Comparison of ENCODE assay signal across 8 cellular contexts in the genomic region with DNA sequence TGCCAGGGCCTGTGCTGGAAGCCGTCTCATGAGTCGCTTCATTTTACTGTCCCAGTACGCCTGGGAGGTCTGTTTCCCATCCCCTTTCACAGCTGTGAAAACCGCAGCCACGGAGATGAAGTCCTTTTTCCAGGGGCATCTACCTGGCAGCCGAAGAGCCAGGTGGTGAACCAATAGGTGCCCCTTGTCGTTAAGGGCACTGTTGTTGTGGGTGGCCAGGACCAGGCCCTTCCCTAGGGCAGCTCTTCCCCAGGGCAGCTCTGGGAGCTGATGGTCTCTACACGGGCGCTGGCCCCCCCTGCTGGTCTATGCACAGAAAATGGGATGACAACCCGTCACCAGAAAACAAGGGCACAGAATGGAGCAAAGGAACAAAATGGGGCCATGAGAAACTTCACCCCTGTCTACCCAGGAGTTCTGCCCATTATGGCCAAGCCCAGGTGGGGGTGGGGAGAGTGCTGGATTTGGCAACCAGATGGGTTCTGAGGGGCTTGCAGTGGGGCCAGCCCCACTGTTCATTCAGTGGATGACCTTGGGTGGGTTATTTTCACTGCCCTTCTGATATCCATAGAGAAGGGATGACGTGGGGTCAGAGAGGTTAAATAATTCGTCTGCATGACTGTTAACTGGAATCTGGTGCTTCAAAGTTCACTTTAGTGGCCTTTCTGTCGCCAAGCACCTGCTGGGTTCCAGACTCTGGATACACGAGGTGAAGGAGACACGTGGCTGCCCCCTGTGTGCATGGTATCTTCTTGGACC. TPM values are rescaled to one million over a fixed set of nuclear protein-coding genes. Genes with fewer than 3 reads are reported as not detected.
DNase-seq lines count a peak whose midpoint lies in the region; ATAC-seq, FAIRE-seq and TF ChIP-seq lines count a peak whose summit lies in the region.

No MANE protein-coding gene starts in this region.

- ATAC-seq in activated B cell treated with CpG ODN at 0.5 μM for 24 hours (ENCODE audit: low read depth) = peak; percentile 30
- ATAC-seq in HepG2 = peak; percentile 93
- ATAC-seq in HG02798 (IDR thresholded peaks at IDR 0.05; ENCODE audit: poor library complexity, unreplicated experiment) = no peak

- H3K36me3 ChIP-seq in colonic mucosa (no peaks in the 10 kb centered on the region), HepG2 (replicated peaks in 1 of 2; ENCODE audit: control insufficient read depth in 1 of 2, insufficient read depth in 2 of 2, low read length in 2 of 2) (no peaks in the 10 kb centered on the region)

- DNase-seq in GDM1 (lab: John Stamatoyannopoulos, UW) = peak; percentile 3
- peak; percentile 41 for DNase-seq in NCI-H1105 (lab: John Stamatoyannopoulos, UW)
- DNase-seq in activated B cell treated with CpG ODN at 0.5 μM for 24 hours = peak; percentile 46
- DNase-seq in colonic mucosa = peak; percentile 78
- DNase-seq in HepG2 (ENCODE audit: low spot score) = peak; percentile 81
- peak; percentile 30 for DNase-seq in stimulated activated CD8-positive, alpha-beta memory T cell treated with anti-CD3 and anti-CD28 coated beads, Interleukin-7, amount 100 ng/mL, for 24 hours (ENCODE audit: low read depth)
- no peak for DNase-seq in NCI-H446 treated with DMSO at 0.1 percent for 48 hours (lab: John Stamatoyannopoulos, UW)

- no peak for TF ChIP-seq POLR2A in HepG2 (IDR thresholded peaks at IDR 0.05; ENCODE audit: insufficient read depth in 1 of 2, low read depth in 2 of 2, low read length in 2 of 2)

- H3K4me3 ChIP-seq in colonic mucosa (no peak overlapping the region), HepG2 (replicated peaks in 1 of 3; ENCODE audit: insufficient read depth in 1 of 3, low read depth in 2 of 3, low read length in 3 of 3) (no peak overlapping the region)

- BruUV-seq in HepG2 (replicated peaks; lab: Mats Ljungman, UMichigan) = no TSS peak

- no peaks in the 10 kb centered on the region for H3K27me3 ChIP-seq in colonic mucosa
- H3K27me3 ChIP-seq in HepG2 (ENCODE audit: control insufficient read depth in 1 of 2, insufficient read depth in 2 of 2, low read length in 2 of 2) = no peaks in the 10 kb centered on the region

- H3K9ac ChIP-seq in colonic mucosa (ENCODE audit: low read depth in 2 of 2, low read length in 2 of 2) (no peak overlapping the region), HepG2 (ENCODE audit: insufficient read depth, low read depth, low read length) (no peak overlapping the region)

- no peak for TF ChIP-seq EP300 in HepG2 (IDR thresholded peaks at IDR 0.05; ENCODE audit: low read depth in 2 of 2, low read length in 2 of 2)
- no peak for TF ChIP-seq EP300 in HepG2 (CRISPR knock-in tag; IDR thresholded peaks at IDR 0.05; ENCODE audit: borderline replicate concordance)

- in situ Hi-C loops in HepG2 (cut with HindIII; ENCODE audit: extremely low pct_ligation_motif_present, low pct_unique_long_range_greater_than_20kb) = no loop called here

- H3K4me1 Mint-ChIP-seq in activated B cell treated with CpG ODN at 0.5 μM for 24 hours = peaks cover 58% of the 10 kb centered on the region

- H3K27ac ChIP-seq in colonic mucosa (no peak overlapping the region), HepG2 (ENCODE audit: extremely low read length, insufficient read depth, low read length) (no peak overlapping the region)

- no peak overlapping the region for H2AFZ ChIP-seq in HepG2 (ENCODE audit: low read length)

- H3K79me2 ChIP-seq in HepG2 (ENCODE audit: insufficient read depth, low read length) = no peaks in the 10 kb centered on the region

- no peak overlapping the region for H3K27ac Mint-ChIP-seq in activated B cell treated with CpG ODN at 0.5 μM for 24 hours

- intact Hi-C loops in activated B cell treated with CpG ODN at 0.5 μM for 24 hours (cut with micrococcal nuclease) (loop anchor here (1.0 to 5.0 kb wide), 5 partner anchors 14 to 385 kb away; no protein-coding TSS in a partner anchor), colonic mucosa (cut with DNase I) (loop anchor here (5.0 kb wide), 1 partner anchor 384 kb away; no protein-coding TSS in a partner anchor), HepG2 (cut with micrococcal nuclease; ENCODE audit: unreplicated experiment) (loop anchor here (1.0 to 2.0 kb wide), 3 partner anchors 99 to 385 kb away; no protein-coding TSS in a partner anchor)

- no peaks in the 10 kb centered on the region for H3K9me3 ChIP-seq in colonic mucosa
- H3K9me3 ChIP-seq in HepG2 (ENCODE audit: low read length) = no peaks in the 10 kb centered on the region

- TF ChIP-seq CTCF in activated B cell treated with CpG ODN at 0.5 μM for 24 hours (IDR thresholded peaks at IDR 0.05) (no peak), colonic mucosa (IDR thresholded peaks at IDR 0.05) (peak; percentile 52), HepG2 (CRISPR knock-in tag; IDR thresholded peaks at IDR 0.05) (peak; percentile 99)

- 0 out of 2 replicates have a peak overlapping the region, but pooled peaks have one; percentile 1 for H3K4me2 ChIP-seq in HepG2 (ENCODE audit: low read depth, low read length)

- H3K4me1 ChIP-seq in colonic mucosa = peaks cover 4% of the 10 kb centered on the region
- H3K4me1 ChIP-seq in HepG2 (ENCODE audit: insufficient read depth, low read length) = peaks cover 62% of the 10 kb centered on the region

- POLR2A ChIA-PET in activated B cell treated with CpG ODN at 0.5 μM for 24 hours (lab: Charles Lee) (interaction anchor here (0.5 to 12.5 kb wide), 12 partner anchors 29 to 393 kb away, joined by 3 to 252 read pairs (median 4); a partner anchor contains a TSS), HepG2 (lab: Yijun Ruan, JAX) (interaction anchor here (0.7 to 8.5 kb wide), 12 partner anchors 11 to 385 kb away, joined by 3 to 77 read pairs (median 4); a partner anchor contains a TSS)

- no peak overlapping the region for H3K4me3 Mint-ChIP-seq in activated B cell treated with CpG ODN at 0.5 μM for 24 hours

- peaks cover 3% of the 10 kb centered on the region for H3K36me3 Mint-ChIP-seq in activated B cell treated with CpG ODN at 0.5 μM for 24 hours (ENCODE audit: low read depth)

- no peaks in the 10 kb centered on the region for H3K9me3 Mint-ChIP-seq in activated B cell treated with CpG ODN at 0.5 μM for 24 hours

- H4K20me1 ChIP-seq in HepG2 (ENCODE audit: insufficient read depth, low read length) = no peaks in the 10 kb centered on the region

- H3K27me3 Mint-ChIP-seq in activated B cell treated with CpG ODN at 0.5 μM for 24 hours = peaks cover 21% of the 10 kb centered on the region

- FAIRE-seq in HepG2 (lab: Jason Lieb, UNC) = peak; percentile 40

- TF ChIP-seq RAD21 in HepG2 (CRISPR knock-in tag; IDR thresholded peaks at IDR 0.05) = peak; percentile 99

- CTCF ChIA-PET in activated B cell treated with CpG ODN at 0.5 μM for 24 hours (lab: Charles Lee) (interaction anchor here (0.7 to 4.1 kb wide), 20 partner anchors 13 to 403 kb away, joined by 3 to 98 read pairs (median 6); a partner anchor contains a TSS), HepG2 (lab: Yijun Ruan, JAX; ENCODE audit: low intra/inter-chr PET ratio, low total read pairs) (interaction anchor here (1.1 to 3.8 kb wide), 8 partner anchors 15 to 392 kb away, joined by 3 to 38 read pairs (median 6); a partner anchor contains a TSS)

- WGBS in HepG2 (ENCODE audit: low lambda C conversion rate) = 57% methylated on average over 15 of the region's 15 CpGs

TF ChIP-seq in HepG2, 621 proteins besides CTCF, POLR2A, EP300 and RAD21 (continues in another document):
- TF ChIP-seq TAF1 (CRISPR knock-in tag; IDR thresholded peaks at IDR 0.05) (no peak), ZBTB1 (CRISPR knock-in tag; IDR thresholded peaks at IDR 0.05; ENCODE audit: borderline replicate concordance) (0 out of 2 replicates have a peak, but pooled peaks have one; percentile 30), FOXJ3 (CRISPR knock-in tag; IDR thresholded peaks at IDR 0.05; ENCODE audit: borderline replicate concordance) (peak; percentile 78), ZSCAN21 (CRISPR knock-in tag; IDR thresholded peaks at IDR 0.05; ENCODE audit: borderline replicate concordance) (no peak), TBX2 (CRISPR knock-in tag; IDR thresholded peaks at IDR 0.05; ENCODE audit: borderline replicate concordance) (no peak; the same call in 1 of the 2 replicates), ZNF7 (CRISPR knock-in tag; IDR thresholded peaks at IDR 0.05) (no peak), ATRX (CRISPR knock-in tag; IDR thresholded peaks at IDR 0.05; ENCODE audit: borderline replicate concordance) (no peak), ZFP90 (CRISPR knock-in tag; IDR thresholded peaks at IDR 0.05; ENCODE audit: borderline replicate concordance) (peak; percentile 96), SATB2 (CRISPR knock-in tag; IDR thresholded peaks at IDR 0.05) (no peak), LCORL (IDR thresholded peaks at IDR 0.05) (no peak), LCORL (CRISPR knock-in tag; IDR thresholded peaks at IDR 0.05) (peak; percentile 69)
- TF ChIP-seq, protein P1, sequence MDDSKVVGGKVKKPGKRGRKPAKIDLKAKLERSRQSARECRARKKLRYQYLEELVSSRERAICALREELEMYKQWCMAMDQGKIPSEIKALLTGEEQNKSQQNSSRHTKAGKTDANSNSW (CRISPR knock-in tag; IDR thresholded peaks at IDR 0.05; ENCODE audit: borderline replicate concordance) = no peak

RNA-seq across cellular contexts. Expression of a gene that starts 11.5 kb away (rescaled TPM):
- total RNA-seq in activated B cell treated with CpG ODN at 0.5 μM for 24 hours = 8.1 TPM in 2 replicates
- 10 to 100 TPM; 12.0 to 46.3 TPM for total RNA-seq in colonic mucosa
- 55.7 and 65.3 TPM in 2 replicates for total RNA-seq in HepG2 (2016; rRNA removed; fragmentation: Illumina TruSeq; extraction: Trizol)
- total RNA-seq in HepG2 (2016; cell fraction: cytosol; rRNA removed; fragmentation: Illumina TruSeq; extraction: Trizol; ENCODE audit: low read depth) = 8.6 and 11.0 TPM in 2 replicates
- 51.5 and 55.7 TPM in 2 replicates for total RNA-seq in HepG2 (2016; cell fraction: insoluble cytoplasmic fraction; rRNA removed; fragmentation: Illumina TruSeq; extraction: Trizol)
- total RNA-seq in HepG2 (2016; cell fraction: membrane; rRNA removed; fragmentation: Illumina TruSeq; extraction: Trizol) = 28.4 and 29.3 TPM in 2 replicates
- 23.6 and 25.7 TPM in 2 replicates for total RNA-seq in HepG2 (2016; cell fraction: nucleus; rRNA removed; fragmentation: Illumina TruSeq; extraction: Trizol)
- 15.3 and 24.5 TPM in 2 replicates for polyA plus RNA-seq in HepG2 (2011; rRNA removed)
- 18.8 and 22.1 TPM in 2 replicates for polyA plus RNA-seq in HepG2 (2011; cell fraction: cytosol; rRNA removed)
- polyA plus RNA-seq in HepG2 (2011; cell fraction: nucleus; rRNA removed) = 10.4 and 11.9 TPM in 2 replicates
- polyA plus RNA-seq in HepG2 (2012) = 19.5 and 50.3 TPM in 2 replicates
- 10.8 and 11.1 TPM in 2 replicates for polyA plus RNA-seq in HepG2 (2016; cell fraction: cytosol; fragmentation: Illumina TruSeq; extraction: Trizol; ENCODE audit: low read depth)
- polyA plus RNA-seq in HepG2 (2016; cell fraction: insoluble cytoplasmic fraction; fragmentation: Illumina TruSeq; extraction: Trizol; ENCODE audit: low read depth) = 90.6 and 102 TPM in 2 replicates
- polyA plus RNA-seq in HepG2 (2016; cell fraction: membrane; fragmentation: Illumina TruSeq; extraction: Trizol; ENCODE audit: low read depth) = 27.3 and 29.2 TPM in 2 replicates
- 54.0 and 54.7 TPM in 2 replicates for polyA plus RNA-seq in HepG2 (2016; cell fraction: nucleus; fragmentation: Illumina TruSeq; extraction: Trizol; ENCODE audit: insufficient read depth, low read depth)
- polyA minus RNA-seq in HepG2 (2011; rRNA and poly(A)+ RNA removed; ENCODE audit: low replicate concordance) = 9.1 and 22.0 TPM in 2 replicates
- 12.6 and 15.4 TPM in 2 replicates for polyA minus RNA-seq in HepG2 (2011; cell fraction: cytosol; rRNA and poly(A)+ RNA removed)
- polyA minus RNA-seq in HepG2 (2011; cell fraction: nucleus; rRNA and poly(A)+ RNA removed) = 8.4 and 8.7 TPM in 2 replicates
